Comparison of ENCODE assay signal across 43 cellular contexts in the genomic region with DNA sequence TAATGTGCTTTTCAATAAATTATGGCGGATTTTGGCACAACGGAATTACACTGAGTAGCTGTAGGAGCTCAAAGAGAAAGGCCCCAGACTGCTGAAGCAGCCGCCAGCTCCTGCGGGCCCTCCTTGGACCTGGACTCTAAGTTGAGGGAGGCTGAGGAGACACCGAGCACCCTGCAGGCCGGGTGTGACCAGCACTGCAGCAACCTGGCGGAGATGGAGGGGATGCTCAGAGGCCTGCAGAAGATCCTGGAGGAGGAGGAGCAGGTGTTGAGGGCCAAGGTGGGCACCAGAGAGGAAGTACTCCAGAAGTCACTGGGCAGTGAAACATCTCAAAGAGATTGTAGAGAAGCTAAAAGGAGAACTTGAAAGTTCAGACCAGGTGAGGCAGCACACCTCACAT. TPM values are rescaled to one million over a fixed set of nuclear protein-coding genes. Genes with fewer than 3 reads are reported as not detected.
"Had no signal": no experiment of that assay in that cellular context is flagged by ENCODE, and none has a peak within 500 bp of the region (broad histone marks: within the 10 kb centered on the region; RNA-seq: fewer than 3 reads in every experiment).

No MANE protein-coding gene starts in this region.

- H3K36me3 ChIP-seq: adrenal gland, ascending aorta, brain microvascular endothelial cell, breast epithelium, cardiac muscle cell had no signal

- H3K4me1 Mint-ChIP-seq: activated naive CD4-positive, alpha-beta T cell treated with anti-CD3 and anti-CD28 coated beads, Interleukin-2, amount 10 ng/mL, durations not matched to agents 7 days and 5 days; activated naive CD4-positive, alpha-beta T cell treated with anti-CD3 and anti-CD28 coated beads, Interleukin-2, amount 50 U/mL, for 24 hours; activated naive CD8-positive, alpha-beta T cell treated with anti-CD3 and anti-CD28 coated beads for 36 hours; activated naive CD8-positive, alpha-beta T cell treated with anti-CD3 and anti-CD28 coated beads, Interleukin-2, amount 10 ng/mL, durations not matched to agents 7 days and 5 days; activated naive CD8-positive, alpha-beta T cell treated with anti-CD3 and anti-CD28 coated beads, Interleukin-2, amount 50 U/mL, for 24 hours; activated T-helper 17 cell treated with anti-CD3 and anti-CD28 coated beads, Interleukin-2, amount 50 U/mL, for 72 hours; brain; central memory CD8-positive, alpha-beta T cell had no signal

- H3K9me3 ChIP-seq: adrenal gland, ascending aorta, body of pancreas, breast epithelium had no signal

- H3K36me3 Mint-ChIP-seq: activated naive CD4-positive, alpha-beta T cell treated with anti-CD3 and anti-CD28 coated beads, Interleukin-2, amount 10 ng/mL, durations not matched to agents 7 days and 5 days; activated naive CD4-positive, alpha-beta T cell treated with anti-CD3 and anti-CD28 coated beads, Interleukin-2, amount 50 U/mL, for 24 hours; activated naive CD8-positive, alpha-beta T cell; activated naive CD8-positive, alpha-beta T cell treated with anti-CD3 and anti-CD28 coated beads, Interleukin-2, amount 10 ng/mL, durations not matched to agents 7 days and 5 days; brain had no signal

- H3K4me1 ChIP-seq: adrenal gland, ascending aorta, body of pancreas, breast epithelium had no signal

- H3K27ac Mint-ChIP-seq: activated naive CD4-positive, alpha-beta T cell treated with anti-CD3 and anti-CD28 coated beads for 36 hours; activated naive CD4-positive, alpha-beta T cell treated with anti-CD3 and anti-CD28 coated beads, Interleukin-2, amount 10 ng/mL, durations not matched to agents 7 days and 5 days; activated naive CD4-positive, alpha-beta T cell treated with anti-CD3 and anti-CD28 coated beads, Interleukin-2, amount 50 U/mL, for 24 hours; activated naive CD4-positive, alpha-beta T cell treated with anti-CD3 and anti-CD28 coated beads, Interleukin-2, amount 50 U/mL, for 72 hours; activated naive CD8-positive, alpha-beta T cell; activated naive CD8-positive, alpha-beta T cell treated with anti-CD3 and anti-CD28 coated beads for 36 hours; activated naive CD8-positive, alpha-beta T cell treated with anti-CD3 and anti-CD28 coated beads, Interleukin-2, amount 10 ng/mL, durations not matched to agents 7 days and 5 days; activated naive CD8-positive, alpha-beta T cell treated with anti-CD3 and anti-CD28 coated beads, Interleukin-2, amount 50 U/mL, for 24 hours; activated T-cell treated with anti-CD3 and anti-CD28 coated beads, Interleukin-2, amount 50 U/mL, for 24 hours; activated T-cell treated with anti-CD3 and anti-CD28 coated beads, Interleukin-2, amount 50 U/mL, for 72 hours; activated T-helper 1 cell treated with anti-CD3 and anti-CD28 coated beads, Interleukin-12 subunit alpha, Interleukin-12 subunit beta, Interleukin-2, Interleukin-4 antibody, amounts not matched to agents 30 ng/mL and 10 ng/mL and 1 ng/mL, durations not matched to agents 14 hours and 24 hours and 36 hours; activated T-helper 17 cell treated with anti-CD3 and anti-CD28 coated beads, Interleukin-2, amount 50 U/mL, for 72 hours; activated T-helper 2 cell treated with anti-CD3 and anti-CD28 coated beads, Interferon-gamma antibody, Interleukin-2, Interleukin-4, amounts not matched to agents 10 μg/mL and 5 μg/mL and 100 μg/mL, durations not matched to agents 14 hours and 24 hours and 36 hours; brain had no signal

- H3K27ac ChIP-seq: adrenal gland, ascending aorta, body of pancreas, brain microvascular endothelial cell, breast epithelium, cardiac muscle cell had no signal

- H3K27me3 ChIP-seq: adrenal gland, ascending aorta, body of pancreas, brain microvascular endothelial cell, breast epithelium, cardiac muscle cell had no signal

- H3K27me3 Mint-ChIP-seq: activated naive CD4-positive, alpha-beta T cell treated with anti-CD3 and anti-CD28 coated beads, Interleukin-2, amount 10 ng/mL, durations not matched to agents 7 days and 5 days; activated naive CD4-positive, alpha-beta T cell treated with anti-CD3 and anti-CD28 coated beads, Interleukin-2, amount 50 U/mL, for 24 hours; activated naive CD8-positive, alpha-beta T cell; activated naive CD8-positive, alpha-beta T cell treated with anti-CD3 and anti-CD28 coated beads for 36 hours; activated naive CD8-positive, alpha-beta T cell treated with anti-CD3 and anti-CD28 coated beads, Interleukin-2, amount 10 ng/mL, durations not matched to agents 7 days and 5 days; activated naive CD8-positive, alpha-beta T cell treated with anti-CD3 and anti-CD28 coated beads, Interleukin-2, amount 50 U/mL, for 24 hours; activated T-cell treated with anti-CD3 and anti-CD28 coated beads, Interleukin-2, amount 50 U/mL, for 24 hours; activated T-helper 17 cell treated with anti-CD3 and anti-CD28 coated beads, Interleukin-2, amount 50 U/mL, for 72 hours; central memory CD8-positive, alpha-beta T cell had no signal

- H3K4me3 ChIP-seq: adrenal gland, ascending aorta, body of pancreas, breast epithelium, cardiac muscle cell had no signal

- H3K4me3 Mint-ChIP-seq: activated naive CD4-positive, alpha-beta T cell treated with anti-CD3 and anti-CD28 coated beads for 36 hours; activated naive CD4-positive, alpha-beta T cell treated with anti-CD3 and anti-CD28 coated beads, Interleukin-2, amount 10 ng/mL, durations not matched to agents 7 days and 5 days; activated naive CD4-positive, alpha-beta T cell treated with anti-CD3 and anti-CD28 coated beads, Interleukin-2, amount 50 U/mL, for 24 hours; activated naive CD8-positive, alpha-beta T cell; activated naive CD8-positive, alpha-beta T cell treated with anti-CD3 and anti-CD28 coated beads for 36 hours; activated naive CD8-positive, alpha-beta T cell treated with anti-CD3 and anti-CD28 coated beads, Interleukin-2, amount 10 ng/mL, durations not matched to agents 7 days and 5 days; activated naive CD8-positive, alpha-beta T cell treated with anti-CD3 and anti-CD28 coated beads, Interleukin-2, amount 50 U/mL, for 24 hours; activated T-cell treated with anti-CD3 and anti-CD28 coated beads, Interleukin-2, amount 50 U/mL, for 24 hours; activated T-cell treated with anti-CD3 and anti-CD28 coated beads, Interleukin-2, amount 50 U/mL, for 4 hours; activated T-cell treated with anti-CD3 and anti-CD28 coated beads, Interleukin-2, amount 50 U/mL, for 72 hours; activated T-helper 1 cell treated with anti-CD3 and anti-CD28 coated beads, Interleukin-12 subunit alpha, Interleukin-12 subunit beta, Interleukin-2, Interleukin-4 antibody, amounts not matched to agents 30 ng/mL and 10 ng/mL and 1 ng/mL, durations not matched to agents 14 hours and 24 hours and 36 hours; activated T-helper 17 cell treated with anti-CD3 and anti-CD28 coated beads, Interleukin-2, amount 50 U/mL, for 72 hours; brain; central memory CD8-positive, alpha-beta T cell had no signal

- DNase-seq: activated effector memory CD4-positive, alpha-beta T cell treated with anti-CD3 and anti-CD28 coated beads, Interleukin-2, amount 50 U/mL, for 16 hours; activated effector memory CD4-positive, alpha-beta T cell treated with Interleukin-2 at 50 U/mL for 16 hours; activated gamma-delta T cell; activated gamma-delta T cell treated with Interleukin-2 at 50 U/mL for 16 hours; activated naive CD4-positive, alpha-beta T cell; activated naive CD4-positive, alpha-beta T cell treated with anti-CD3 and anti-CD28 coated beads for 36 hours; activated naive CD4-positive, alpha-beta T cell treated with anti-CD3 and anti-CD28 coated beads, Interleukin-2, amount 10 ng/mL, durations not matched to agents 7 days and 5 days; activated naive CD4-positive, alpha-beta T cell treated with anti-CD3 and anti-CD28 coated beads, Interleukin-2, amount 50 U/mL, for 16 hours; activated naive CD4-positive, alpha-beta T cell treated with Interleukin-2 at 50 U/mL for 16 hours; activated naive CD8-positive, alpha-beta T cell treated with anti-CD3 and anti-CD28 coated beads for 36 hours; activated naive CD8-positive, alpha-beta T cell treated with anti-CD3 and anti-CD28 coated beads, Interleukin-2, amount 10 ng/mL, durations not matched to agents 7 days and 5 days; activated naive CD8-positive, alpha-beta T cell treated with anti-CD3 and anti-CD28 coated beads, Interleukin-2, amount 50 U/mL, for 24 hours; activated T-cell treated with anti-CD3 and anti-CD28 coated beads, Interleukin-2, amount 50 U/mL, for 1 hour; activated T-cell treated with anti-CD3 and anti-CD28 coated beads, Interleukin-2, amount 50 U/mL, for 24 hours; activated T-cell treated with anti-CD3 and anti-CD28 coated beads, Interleukin-2, amount 50 U/mL, for 4 hours; activated T-cell treated with anti-CD3 and anti-CD28 coated beads, Interleukin-2, amount 50 U/mL, for 48 hours; activated T-cell treated with anti-CD3 and anti-CD28 coated beads, Interleukin-2, amount 50 U/mL, for 72 hours; adrenal gland; amniotic stem cell; amygdala; anterior cingulate cortex; aorta; body of pancreas; brain microvascular endothelial cell; caudate nucleus; central memory CD4-positive, alpha-beta T cell; cerebellar nuclear complex had no signal

RNA-seq across cellular contexts. Expression of a gene that starts 33.0 kb away (rescaled TPM):
- total RNA-seq: activated naive CD4-positive, alpha-beta T cell treated with anti-CD3 and anti-CD28 coated beads for 36 hours; activated naive CD4-positive, alpha-beta T cell treated with anti-CD3 and anti-CD28 coated beads, Interleukin-2, amount 50 U/mL, for 72 hours; activated naive CD8-positive, alpha-beta T cell treated with anti-CD3 and anti-CD28 coated beads for 36 hours; activated naive CD8-positive, alpha-beta T cell treated with anti-CD3 and anti-CD28 coated beads, Interleukin-2, amount 10 ng/mL, durations not matched to agents 7 days and 5 days; activated T-cell treated with anti-CD3 and anti-CD28 coated beads, Interleukin-2, amount 50 U/mL, for 4 hours; activated T-cell treated with anti-CD3 and anti-CD28 coated beads, Interleukin-2, amount 50 U/mL, for 72 hours; activated T-helper 1 cell treated with anti-CD3 and anti-CD28 coated beads, Interleukin-12 subunit alpha, Interleukin-12 subunit beta, Interleukin-2, Interleukin-4 antibody, amounts not matched to agents 30 ng/mL and 10 ng/mL and 1 ng/mL, durations not matched to agents 14 hours and 24 hours and 36 hours; activated T-helper 17 cell treated with anti-CD3 and anti-CD28 coated beads, Interleukin-2, amount 50 U/mL, for 72 hours; activated T-helper 2 cell treated with anti-CD3 and anti-CD28 coated beads, Interferon-gamma antibody, Interleukin-2, Interleukin-4, amounts not matched to agents 10 μg/mL and 5 μg/mL and 100 μg/mL, durations not matched to agents 14 hours and 24 hours and 36 hours; adrenal gland; aorta; ascending aorta; astrocyte; body of pancreas; breast epithelium; bronchial epithelial cell; cardiac muscle cell; cardiac septum; cerebellum had no signal
- polyA plus RNA-seq: adipose tissue, adrenal gland, aorta, cardiac muscle cell had no signal
